Comparison of ENCODE assay signal across 22 cellular contexts in the genomic region with DNA sequence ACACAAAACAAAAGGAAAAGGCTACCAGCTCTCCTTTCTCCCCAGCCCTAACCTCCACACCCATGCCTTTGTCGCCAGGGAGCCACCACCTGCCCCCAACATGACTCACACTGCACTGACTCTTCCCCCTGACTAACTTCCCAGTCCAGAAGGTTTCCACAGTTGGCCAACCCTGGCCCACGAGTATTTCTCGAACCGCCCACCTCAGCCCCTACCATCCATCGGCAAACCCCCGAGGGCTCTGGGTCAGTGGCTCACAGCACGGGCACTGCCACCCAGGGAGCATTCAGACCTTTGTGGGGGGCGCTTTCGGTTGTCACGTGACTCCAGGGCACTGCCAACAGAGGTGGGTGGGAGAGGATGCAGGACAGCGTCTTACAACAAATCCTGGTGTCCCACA.
DNase-seq lines count a peak whose midpoint lies in the region; ATAC-seq lines count a peak whose summit lies in the region.
"Had no signal": no experiment of that assay in that cellular context is flagged by ENCODE, and none has a peak within 500 bp of the region (broad histone marks: within the 10 kb centered on the region; RNA-seq: fewer than 3 reads in every experiment).

No MANE protein-coding gene starts in this region.

- H3K36me3 Mint-ChIP-seq in T-helper 17 cell (ENCODE audit: low read depth) = peaks cover 2% of the 10 kb centered on the region
- H3K36me3 Mint-ChIP-seq: CD14-positive monocyte had no signal

- H3K27ac Mint-ChIP-seq in stimulated activated naive CD8-positive, alpha-beta T cell treated with anti-CD3 and anti-CD28 coated beads, Interleukin-15, amount 100 ng/mL, for 72 hours = no peak overlapping the region
- H3K27ac Mint-ChIP-seq in T-helper 17 cell = no peak overlapping the region
- H3K27ac Mint-ChIP-seq: endodermal cell had no signal

- intact Hi-C loops in left colon (cut with DNase I, micrococcal nuclease) = no loop called here

- peaks cover 34% of the 10 kb centered on the region for H3K4me1 Mint-ChIP-seq in stimulated activated naive CD8-positive, alpha-beta T cell treated with anti-CD3 and anti-CD28 coated beads, Interleukin-15, amount 100 ng/mL, for 72 hours
- H3K4me1 Mint-ChIP-seq in T-helper 17 cell = peaks cover 2% of the 10 kb centered on the region

- ATAC-seq in stimulated activated naive CD8-positive, alpha-beta T cell treated with anti-CD3 and anti-CD28 coated beads, Interleukin-15, Interleukin-2, amounts not matched to agents 100 U/mL and 50 U/mL, for 24 hours = peak; percentile 46
- ATAC-seq in stimulated activated naive CD8-positive, alpha-beta T cell treated with anti-CD3 and anti-CD28 coated beads, Interleukin-15, amount 100 ng/mL, for 72 hours = no peak
- peak; percentile 73 for ATAC-seq in left colon
- ATAC-seq in HG03432 (IDR thresholded peaks at IDR 0.05; ENCODE audit: unreplicated experiment) = no peak
- ATAC-seq in T-helper 17 cell = no peak

- no peaks in the 10 kb centered on the region for H3K9me3 ChIP-seq in T-helper 17 cell (ENCODE audit: control insufficient read depth, low read length, poor library complexity, severe bottlenecking)
- H3K9me3 ChIP-seq: neutrophil, tibial nerve had no signal

- H3K9me3 Mint-ChIP-seq in stimulated activated naive CD8-positive, alpha-beta T cell treated with anti-CD3 and anti-CD28 coated beads, Interleukin-15, amount 100 ng/mL, for 72 hours = no peaks in the 10 kb centered on the region
- H3K9me3 Mint-ChIP-seq: CD14-positive monocyte, endodermal cell had no signal

- DNase-seq in stimulated activated naive CD8-positive, alpha-beta T cell treated with anti-CD3 and anti-CD28 coated beads, Interleukin-15, Interleukin-2, amounts not matched to agents 100 U/mL and 50 U/mL, for 24 hours = no peak
- no peak for DNase-seq in stimulated activated naive CD8-positive, alpha-beta T cell treated with anti-CD3 and anti-CD28 coated beads, Interleukin-15, amount 100 ng/mL, for 72 hours
- DNase-seq in SW480 (ENCODE audit: low spot score) = peak; percentile 26
- no peak for DNase-seq in left colon
- no peak for DNase-seq in GM19240 (ENCODE audit: insufficient read length, low spot score)
- no peak for DNase-seq in T-helper 17 cell
- no peak for DNase-seq in COLO829 (ENCODE audit: low spot score)
- DNase-seq: ACHN; activated CD4-positive, alpha-beta T cell treated with anti-CD3 and anti-CD28 coated beads, Interleukin-2, amount 50 U/mL, for 1 hour; activated naive CD4-positive, alpha-beta T cell treated with Interleukin-2 at 50 U/mL for 16 hours; activated T-cell treated with anti-CD3 and anti-CD28 coated beads for 4 hours; anterior cingulate cortex; endodermal cell; KG1; kidney; NCI-H1417 treated with DMSO at 0.1 percent for 48 hours; NCI-H774; retina had no signal

- no peaks in the 10 kb centered on the region for H3K27me3 Mint-ChIP-seq in stimulated activated naive CD8-positive, alpha-beta T cell treated with anti-CD3 and anti-CD28 coated beads, Interleukin-15, amount 100 ng/mL, for 72 hours
- peaks cover 38% of the 10 kb centered on the region for H3K27me3 Mint-ChIP-seq in T-helper 17 cell

- H3K4me3 Mint-ChIP-seq in stimulated activated naive CD8-positive, alpha-beta T cell treated with anti-CD3 and anti-CD28 coated beads, Interleukin-15, amount 100 ng/mL, for 72 hours = no peak overlapping the region
- H3K4me3 Mint-ChIP-seq in T-helper 17 cell = no peak overlapping the region
- H3K4me3 Mint-ChIP-seq: CD14-positive monocyte, endodermal cell had no signal

Comparison
In these comparisons a context has a peak if more than half of its experiments do, and no peak if none do; other contexts are left out.
1. ATAC-seq: peak in stimulated activated naive CD8-positive, alpha-beta T cell treated with anti-CD3 and anti-CD28 coated beads, Interleukin-15, Interleukin-2, amounts not matched to agents 100 U/mL and 50 U/mL, for 24 hours (single experiment) and left colon (single experiment); none in stimulated activated naive CD8-positive, alpha-beta T cell treated with anti-CD3 and anti-CD28 coated beads, Interleukin-15, amount 100 ng/mL, for 72 hours (single experiment), HG03432 (single experiment) and T-helper 17 cell (single experiment).